In the genomic region with DNA sequence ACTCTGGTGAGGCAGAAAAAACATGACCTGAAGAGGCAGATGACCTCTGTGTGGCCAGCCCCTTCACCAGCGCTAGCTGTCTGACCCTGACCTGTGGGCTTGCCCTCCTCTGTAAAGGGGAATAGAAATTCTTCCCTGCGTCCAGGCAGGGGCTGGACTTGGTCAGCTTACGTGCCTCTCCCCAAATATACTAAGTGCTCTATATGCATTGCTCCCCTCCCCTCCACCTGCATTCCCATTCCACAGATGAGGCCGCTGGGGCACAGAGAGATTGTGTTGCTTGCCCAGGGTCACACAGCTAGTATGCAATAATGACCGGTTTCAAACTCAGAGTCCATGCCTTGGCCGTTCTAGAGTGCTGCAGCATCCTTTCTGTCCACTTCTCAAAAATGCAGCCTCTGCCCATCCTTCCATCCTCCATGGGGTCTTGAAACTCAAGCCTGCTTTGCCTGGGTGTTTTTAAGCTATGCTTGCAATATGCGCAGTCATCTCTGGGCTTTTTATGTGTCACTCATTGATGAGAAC, we compare ENCODE assay signal across 24 cellular contexts.
"Had no signal": no experiment of that assay in that cellular context is flagged by ENCODE, and none has a peak within 500 bp of the region (broad histone marks: within the 10 kb centered on the region; RNA-seq: fewer than 3 reads in every experiment).

No MANE protein-coding gene starts in this region.

- H3K4me3 Mint-ChIP-seq: naive thymus-derived CD8-positive, alpha-beta T cell; nephron progenitor cell; stimulated activated effector memory CD8-positive, alpha-beta T cell treated with anti-CD3 and anti-CD28 coated beads, Interleukin-12 subunit alpha, Interleukin-12 subunit beta, amount 100 ng/mL, for 72 hours; type B pancreatic cell had no signal

- H3K36me3 Mint-ChIP-seq: naive thymus-derived CD8-positive, alpha-beta T cell; stimulated activated effector memory CD8-positive, alpha-beta T cell treated with anti-CD3 and anti-CD28 coated beads, Interleukin-12 subunit alpha, Interleukin-12 subunit beta, amount 100 ng/mL, for 72 hours had no signal

- H3K27ac Mint-ChIP-seq: naive thymus-derived CD8-positive, alpha-beta T cell; nephron progenitor cell; progenitor cell of endocrine pancreas; stimulated activated effector memory CD8-positive, alpha-beta T cell treated with anti-CD3 and anti-CD28 coated beads, Interleukin-12 subunit alpha, Interleukin-12 subunit beta, amount 100 ng/mL, for 72 hours; type B pancreatic cell had no signal

- DNase-seq: dorsolateral prefrontal cortex; effector CD4-positive, alpha-beta T cell; gastrocnemius medialis; heart left ventricle; left cardiac atrium; left lung; mesenchymal stem cell; midbrain; naive thymus-derived CD8-positive, alpha-beta T cell; nephron progenitor cell; occipital lobe; stimulated activated CD4-positive, alpha-beta T cell treated with anti-CD3 and anti-CD28 coated beads, Interleukin-2, amount 100 ng/mL, for 24 hours; stimulated activated CD4-positive, alpha-beta T cell treated with anti-CD3 and anti-CD28 coated beads, Interleukin-4, amount 100 ng/mL, for 24 hours; stimulated activated naive CD4-positive, alpha-beta T cell treated with Interleukin-2 at 50 U/mL for 16 hours; stomach; testis had no signal

- H3K9me3 Mint-ChIP-seq: naive thymus-derived CD8-positive, alpha-beta T cell; nephron progenitor cell; stimulated activated effector memory CD8-positive, alpha-beta T cell treated with anti-CD3 and anti-CD28 coated beads, Interleukin-12 subunit alpha, Interleukin-12 subunit beta, amount 100 ng/mL, for 72 hours; type B pancreatic cell had no signal

- ATAC-seq: gastrocnemius medialis; heart left ventricle; left cardiac atrium; left lung; naive thymus-derived CD8-positive, alpha-beta T cell; pancreas; sciatic nerve; stimulated activated effector memory CD8-positive, alpha-beta T cell treated with anti-CD3 and anti-CD28 coated beads, Interleukin-12 subunit alpha, Interleukin-12 subunit beta, amount 100 ng/mL, for 72 hours had no signal

- H3K36me3 ChIP-seq: gastrocnemius medialis, heart left ventricle, left lung, pancreas, right atrium auricular region, stomach, tibial artery had no signal

- H3K4me1 ChIP-seq: pancreas, testis had no signal

- H3K27ac ChIP-seq: gastrocnemius medialis, hepatocyte, pancreas, right atrium auricular region, stomach, testis, tibial artery had no signal

- H3K4me3 ChIP-seq: dorsolateral prefrontal cortex, gastrocnemius medialis, heart left ventricle, hepatocyte, left lung, pancreas, right atrium auricular region, stomach, testis, tibial artery had no signal

- H3K27me3 ChIP-seq: gastrocnemius medialis, heart left ventricle, hepatocyte, left lung, pancreas, right atrium auricular region, testis, tibial artery had no signal
